In the genomic region with DNA sequence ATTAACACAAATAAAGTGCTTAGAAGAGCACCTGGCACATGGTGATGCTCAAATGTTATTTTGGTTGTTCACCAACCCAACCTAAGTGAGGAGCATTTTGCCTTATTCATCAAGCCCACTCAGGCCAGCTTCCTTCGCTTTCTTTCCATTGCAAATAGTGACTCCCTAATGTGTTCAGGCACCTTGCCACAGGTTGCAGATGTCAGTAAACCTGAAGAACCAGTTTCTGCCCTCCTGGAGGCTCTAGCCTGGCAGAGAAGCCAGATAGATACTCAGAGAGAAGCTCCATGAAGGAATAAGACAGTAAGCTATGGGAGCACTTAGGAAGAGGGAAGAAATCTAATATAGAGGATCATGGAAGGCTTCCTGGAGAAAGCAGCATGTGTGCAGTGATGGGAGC, we compare ENCODE assay signal across 18 cellular contexts. TPM values are rescaled to one million over a fixed set of nuclear protein-coding genes. Genes with fewer than 3 reads are reported as not detected.
DNase-seq lines count a peak whose midpoint lies in the region; ATAC-seq lines count a peak whose summit lies in the region.
"Had no signal": no experiment of that assay in that cellular context is flagged by ENCODE, and none has a peak within 500 bp of the region (broad histone marks: within the 10 kb centered on the region; RNA-seq: fewer than 3 reads in every experiment).

No MANE protein-coding gene starts in this region.

- ATAC-seq in esophagus mucosa (peak; percentile 45), GM18867 (IDR thresholded peaks at IDR 0.05; ENCODE audit: unreplicated experiment) (no peak), HG03439 (IDR thresholded peaks at IDR 0.05; ENCODE audit: unreplicated experiment) (no peak), GM19452 (IDR thresholded peaks at IDR 0.05; ENCODE audit: unreplicated experiment) (no peak)

- DNase-seq in DMS53 treated with DMSO at 0.1 percent for 48 hours (lab: John Stamatoyannopoulos, UW; ENCODE audit: unreplicated experiment) (peak; percentile 12), HT-29 (ENCODE audit: low spot score) (peak; percentile 9), NCI-H774 (lab: John Stamatoyannopoulos, UW) (peak; percentile 32)
- DNase-seq: ACHN, AML-193, GM23248, KG1, NCI-H1048, NCI-H1694, NCI-H524 treated with DMSO at 0.1 percent for 48 hours, OCI-M1, T-helper 2 cell had no signal

RNA-seq across cellular contexts. Expression of a gene that starts 23.9 kb away (rescaled TPM):
- not detected in 2 replicates for total RNA-seq in HT-29 (2014; rRNA removed; shearing (Covaris generic))
- total RNA-seq in esophagus mucosa, result not detected
- total RNA-seq: GM23248, M059J, SJSA1 had no signal
